Comparison of ENCODE assay signal across 23 cellular contexts in genomic region chr13:48961379-48961778, GRCh38.
"Had no signal": no experiment of that assay in that cellular context is flagged by ENCODE, and none has a peak within 500 bp of the region (broad histone marks: within the 10 kb centered on the region; RNA-seq: fewer than 3 reads in every experiment).

No MANE protein-coding gene starts in this region.

- ATAC-seq: esophagus mucosa; gastrocnemius medialis; left ventricle myocardium superior; lower lobe of right lung; natural killer cell; psoas muscle; right cardiac atrium; stimulated activated effector memory CD8-positive, alpha-beta T cell treated with anti-CD3 and anti-CD28 coated beads, Interleukin-12 subunit alpha, Interleukin-12 subunit beta, amount 100 ng/mL, for 72 hours had no signal

- H3K4me3 ChIP-seq: gastrocnemius medialis, lower lobe of right lung, ovary, psoas muscle, sigmoid colon, thoracic aorta, transverse colon, vagina had no signal

- H3K27ac ChIP-seq: epithelial cell of prostate, gastrocnemius medialis, lower lobe of right lung, ovary, psoas muscle, sigmoid colon, thoracic aorta, transverse colon, vagina had no signal

- H3K9me3 ChIP-seq: gastrocnemius medialis, lower lobe of right lung, ovary, psoas muscle, sigmoid colon, thoracic aorta, transverse colon, vagina had no signal

- FAIRE-seq: keratinocyte had no signal

- H3K36me3 ChIP-seq: gastrocnemius medialis, lower lobe of right lung, ovary, sigmoid colon, thoracic aorta, transverse colon, vagina had no signal

- H3K4me1 ChIP-seq: gastrocnemius medialis, lower lobe of right lung, psoas muscle, sigmoid colon, transverse colon, vagina had no signal

- H3K27me3 ChIP-seq: gastrocnemius medialis, ovary, sigmoid colon, transverse colon, vagina had no signal

- DNase-seq: effector CD8-positive, alpha-beta T cell; endodermal cell; foreskin fibroblast; gastrocnemius medialis; head of caudate nucleus; left ventricle myocardium superior; lower lobe of right lung; natural killer cell; occipital lobe; ovary; posterior cingulate gyrus; psoas muscle; right cardiac atrium; sigmoid colon; stimulated activated CD4-positive, alpha-beta T cell treated with anti-CD3 and anti-CD28 coated beads, Interleukin-2, amount 100 ng/mL, for 24 hours; stimulated activated CD4-positive, alpha-beta T cell treated with anti-CD3 and anti-CD28 coated beads, Interleukin-4, amount 100 ng/mL, for 24 hours; transverse colon had no signal
